ENCODE assay signal across 13 cellular contexts in genomic region chr14:97251423-97252155, GRCh38.
DNase-seq lines count a peak whose midpoint lies in the region; ATAC-seq, FAIRE-seq and TF ChIP-seq lines count a peak whose summit lies in the region.
"Had no signal": no experiment of that assay in that cellular context is flagged by ENCODE, and none has a peak within 500 bp of the region (broad histone marks: within the 10 kb centered on the region; RNA-seq: fewer than 3 reads in every experiment).

No MANE protein-coding gene starts in this region.

- no peak overlapping the region for H3K27ac Mint-ChIP-seq in T-helper 17 cell

- peaks cover 16% of the 10 kb centered on the region for H3K27me3 Mint-ChIP-seq in T-helper 17 cell

- DNase-seq in T-helper 17 cell: no peak
- DNase-seq in iPS DF 19.7 (ENCODE audit: low read depth, low spot score): peak; percentile 23
- no peak for DNase-seq in stimulated activated naive CD4-positive, alpha-beta T cell (lab: John Stamatoyannopoulos, UW)
- no peak for DNase-seq in HuH-7.5 (ENCODE audit: low spot score)
- no peak for DNase-seq in RCC 7860 (ENCODE audit: low spot score)
- DNase-seq: activated CD8-positive, alpha-beta memory T cell treated with anti-CD3 and anti-CD28 coated beads, Interleukin-2, amount 50 U/mL, for 4 hours; midbrain; NCI-H1092; NCI-H226; pancreas; thyroid gland had no signal

- TF ChIP-seq CTCF in GM12873 (IDR thresholded peaks at IDR 0.05; ENCODE audit: insufficient read depth, low read depth, low read length, missing control alignments): peak; percentile 29

- H3K4me3 Mint-ChIP-seq in T-helper 17 cell: peak overlapping the region; percentile 31

- no peaks in the 10 kb centered on the region for H3K36me3 Mint-ChIP-seq in T-helper 17 cell (ENCODE audit: low read depth)

- H3K4me1 Mint-ChIP-seq in T-helper 17 cell: peaks cover 15% of the 10 kb centered on the region

- FAIRE-seq in RCC 7860 (lab: Jason Lieb, UNC): no peak
- FAIRE-seq: pancreas had no signal

- no peaks in the 10 kb centered on the region for H3K9me3 ChIP-seq in T-helper 17 cell (ENCODE audit: control insufficient read depth, low read length, poor library complexity, severe bottlenecking)
- H3K9me3 ChIP-seq: pancreas, thyroid gland had no signal

- ATAC-seq in HG03432 (IDR thresholded peaks at IDR 0.05; ENCODE audit: unreplicated experiment): peak; percentile 59
- no peak for ATAC-seq in T-helper 17 cell
- ATAC-seq: pancreas had no signal
